ENCODE assay signal across 23 cellular contexts in the genomic region with DNA sequence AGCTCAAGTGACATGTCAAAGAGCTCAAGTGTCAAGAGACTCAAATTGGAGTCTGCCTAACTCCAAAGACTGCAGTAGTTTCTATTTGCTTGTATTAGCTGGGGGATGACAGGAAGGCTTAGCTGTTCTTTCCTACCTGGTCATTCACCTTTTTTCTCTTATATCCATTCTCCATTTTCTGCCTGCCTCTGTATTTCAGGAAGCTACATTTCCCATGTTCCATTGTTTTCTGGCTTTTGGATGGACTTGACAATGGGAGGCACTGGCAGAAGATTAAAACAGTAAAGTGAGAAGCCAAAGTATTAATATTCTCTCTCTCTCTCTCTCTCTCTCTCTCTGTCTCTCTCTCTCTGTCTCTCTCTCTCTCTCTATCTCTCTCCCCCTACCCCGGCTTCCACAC.
"Had no signal": no experiment of that assay in that cellular context is flagged by ENCODE, and none has a peak within 500 bp of the region (broad histone marks: within the 10 kb centered on the region; RNA-seq: fewer than 3 reads in every experiment).

No MANE protein-coding gene starts in this region.

- H3K36me3 ChIP-seq: neural progenitor cell, ovary, right lobe of liver, sigmoid colon, stomach, thoracic aorta, thyroid gland, transverse colon, upper lobe of right lung, uterus had no signal

- H3K27ac ChIP-seq: neural progenitor cell, ovary, parathyroid adenoma, psoas muscle, right lobe of liver, sigmoid colon, stomach, thoracic aorta, thyroid gland, transverse colon, upper lobe of right lung, uterus had no signal

- H3K4me1 ChIP-seq: neural progenitor cell, parathyroid adenoma, psoas muscle, right lobe of liver, sigmoid colon, stomach, transverse colon, uterus had no signal

- H3K4me3 ChIP-seq: neural progenitor cell, ovary, psoas muscle, right lobe of liver, sigmoid colon, stomach, thoracic aorta, thyroid gland, transverse colon, upper lobe of right lung, uterus had no signal

- H3K9me3 ChIP-seq: ovary, psoas muscle, right lobe of liver, sigmoid colon, stomach, thoracic aorta, thyroid gland, transverse colon, upper lobe of right lung, uterus had no signal

- DNase-seq: natural killer cell; occipital lobe; ovary; posterior cingulate gyrus; psoas muscle; right cardiac atrium; right lobe of liver; sigmoid colon; small intestine; stimulated activated CD4-positive, alpha-beta T cell treated with anti-CD3 and anti-CD28 coated beads, Interleukin-15, amount 100 ng/mL, for 24 hours; stimulated activated CD4-positive, alpha-beta T cell treated with anti-CD3 and anti-CD28 coated beads, Interleukin-2, amount 100 ng/mL, for 24 hours; stimulated activated CD4-positive, alpha-beta T cell treated with anti-CD3 and anti-CD28 coated beads, Interleukin-2, amount 100 ng/mL, for 48 hours; stimulated activated CD4-positive, alpha-beta T cell treated with anti-CD3 and anti-CD28 coated beads, Interleukin-4, amount 100 ng/mL, for 24 hours; stimulated activated naive B cell treated with anti-CD40 and anti-IgM and Interleukin-4, amounts not matched to agents 10 μg/mL and 1 μg/mL and 100 μg/mL, for 72 hours; stimulated activated naive CD4-positive, alpha-beta T cell treated with Interleukin-2 at 50 U/mL for 16 hours; stomach; thyroid gland; transverse colon; upper lobe of right lung; uterus had no signal
